In genomic region chr12:51907083-51907863, GRCh38 we compare ENCODE assay signal across 11 cellular contexts. TPM values are rescaled to one million over a fixed set of nuclear protein-coding genes. Genes with fewer than 3 reads are reported as not detected.
DNase-seq lines count a peak whose midpoint lies in the region; ATAC-seq and TF ChIP-seq lines count a peak whose summit lies in the region.
"Had no signal": no experiment of that assay in that cellular context is flagged by ENCODE, and none has a peak within 500 bp of the region (broad histone marks: within the 10 kb centered on the region; RNA-seq: fewer than 3 reads in every experiment).

Gene ACVRL1 (plus strand): TSS chr12:51907504. CDS start chr12:51912475, 4,971 bp downstream.

- no peak for TF ChIP-seq EP300 in sigmoid colon (IDR thresholded peaks at IDR 0.05)

- no peak within 1 kb of the TSS for H3K27ac Mint-ChIP-seq in activated naive CD4-positive, alpha-beta T cell treated with anti-CD3 and anti-CD28 coated beads, Interleukin-2, amount 50 U/mL, for 72 hours
- H3K27ac Mint-ChIP-seq: activated naive CD8-positive, alpha-beta T cell treated with anti-CD3 and anti-CD28 coated beads for 36 hours; IgD-negative memory B cell had no signal

- H3K36me3 ChIP-seq in sigmoid colon, result no peaks in the 10 kb centered on the region

- peaks cover 0 to 5% of the 10 kb centered on the region in 2 donors for H3K36me3 Mint-ChIP-seq in activated naive CD4-positive, alpha-beta T cell treated with anti-CD3 and anti-CD28 coated beads, Interleukin-2, amount 50 U/mL, for 72 hours
- H3K36me3 Mint-ChIP-seq: activated naive CD8-positive, alpha-beta T cell treated with anti-CD3 and anti-CD28 coated beads for 36 hours had no signal

- ATAC-seq in HG02884 (IDR thresholded peaks at IDR 0.05; ENCODE audit: unreplicated experiment), result no peak
- no peak for ATAC-seq in GM21528 (IDR thresholded peaks at IDR 0.05; ENCODE audit: low FRiP score, unreplicated experiment)
- no peak for ATAC-seq in activated naive CD4-positive, alpha-beta T cell treated with anti-CD3 and anti-CD28 coated beads, Interleukin-2, amount 50 U/mL, for 72 hours
- no peak for ATAC-seq in HG02798 (IDR thresholded peaks at IDR 0.05; ENCODE audit: poor library complexity, unreplicated experiment)

- peak within 1 kb of the TSS; percentile 28 to 52 (median 51) for H3K4me3 ChIP-seq in sigmoid colon

- H3K27ac ChIP-seq in cingulate gyrus (ENCODE audit: low read depth, low read length), result peak within 1 kb of the TSS; percentile 55
- peak within 1 kb of the TSS; percentile 77 to 90 (median 80) for H3K27ac ChIP-seq in sigmoid colon

- no peak for TF ChIP-seq POLR2A in sigmoid colon (IDR thresholded peaks at IDR 0.05)

- peaks cover 14 to 35% (median 18%) of the 10 kb centered on the region in 3 donors for H3K27me3 ChIP-seq in sigmoid colon

- no peaks in the 10 kb centered on the region for H3K9me3 Mint-ChIP-seq in activated naive CD4-positive, alpha-beta T cell treated with anti-CD3 and anti-CD28 coated beads, Interleukin-2, amount 50 U/mL, for 72 hours
- H3K9me3 Mint-ChIP-seq: activated naive CD8-positive, alpha-beta T cell treated with anti-CD3 and anti-CD28 coated beads for 36 hours; IgD-negative memory B cell had no signal

- DNase-seq in EH (ENCODE audit: low read depth), result peak; percentile 59
- DNase-seq in islet precursor cell, result peak; percentile 65
- peak; percentile 69 for DNase-seq in sigmoid colon
- no peak for DNase-seq in activated naive CD4-positive, alpha-beta T cell treated with anti-CD3 and anti-CD28 coated beads, Interleukin-2, amount 50 U/mL, for 72 hours (ENCODE audit: low spot score in 2 of 2)
- DNase-seq: activated naive CD8-positive, alpha-beta T cell treated with anti-CD3 and anti-CD28 coated beads for 36 hours; DND-41 had no signal

- no peaks in the 10 kb centered on the region for H3K9me3 ChIP-seq in sigmoid colon

- intact Hi-C loops in sigmoid colon (cut with DNase I), result no loop called here

- 4 to 10% methylated on average over 74 of the region's 74 CpGs for whole genome bisulfite sequencing in sigmoid colon, 2 donors

- H3K4me1 ChIP-seq in sigmoid colon, result peaks cover 0 to 30% (median 23%) of the 10 kb centered on the region in 4 donors

- no peak for TF ChIP-seq CTCF in sigmoid colon (IDR thresholded peaks at IDR 0.05)

RNA-seq across cellular contexts. Expression of gene ACVRL1, which starts in this region (rescaled TPM):
- total RNA-seq in sigmoid colon, result 100 to 1,000 TPM in 1 of 4 donors, 10 to 100 TPM in 3; 63.0 to 113 (median 70.9) TPM
- 10 to 100 TPM; 12.5 to 83.6 (median 24.6) TPM for polyA plus RNA-seq in sigmoid colon
- total RNA-seq in activated naive CD4-positive, alpha-beta T cell treated with anti-CD3 and anti-CD28 coated beads, Interleukin-2, amount 50 U/mL, for 72 hours, result not detected
- total RNA-seq: activated naive CD8-positive, alpha-beta T cell treated with anti-CD3 and anti-CD28 coated beads for 36 hours had no signal
- polyA plus RNA-seq: IgD-negative memory B cell had no signal

Comparison
In these comparisons a context has a peak if more than half of its experiments do, and no peak if none do; other contexts are left out.
1. RNA of gene ACVRL1 (total RNA-seq): 63.0 to 113 TPM in sigmoid colon; not detected in activated naive CD4-positive, alpha-beta T cell treated with anti-CD3 and anti-CD28 coated beads, Interleukin-2, amount 50 U/mL, for 72 hours; every median in the first group is over 10 times any median in the second.
2. DNase-seq: peak in EH (single experiment), islet precursor cell (single experiment) and sigmoid colon (single experiment); none in activated naive CD4-positive, alpha-beta T cell treated with anti-CD3 and anti-CD28 coated beads, Interleukin-2, amount 50 U/mL, for 72 hours (0 of 2).